Comparison of ENCODE assay signal across 24 cellular contexts in genomic region chr18:8248576-8248975, GRCh38.
DNase-seq lines count a peak whose midpoint lies in the region; ATAC-seq, FAIRE-seq and TF ChIP-seq lines count a peak whose summit lies in the region.
"Had no signal": no experiment of that assay in that cellular context is flagged by ENCODE, and none has a peak within 500 bp of the region (broad histone marks: within the 10 kb centered on the region; RNA-seq: fewer than 3 reads in every experiment).

No MANE protein-coding gene starts in this region.

- no peak overlapping the region for H2BK12ac ChIP-seq in H1 (ENCODE audit: low read depth, low read length)

- no peak for TF ChIP-seq POLR2A in H1 (IDR thresholded peaks at IDR 0.05; ENCODE audit: control extremely low read depth in 1 of 2, low read depth in 2 of 2, low read length in 2 of 2)

- peaks cover 45% of the 10 kb centered on the region for H3K4me1 Mint-ChIP-seq in GM23338
- H3K4me1 Mint-ChIP-seq: CD14-positive monocyte; CD4-positive, alpha-beta memory T cell; CD4-positive, CD25-positive, alpha-beta regulatory T cell; CD8-positive, alpha-beta memory T cell had no signal

- no peak overlapping the region for H2AK5ac ChIP-seq in H1 (ENCODE audit: low read depth, low read length)

- no peak for ATAC-seq in GM23338
- no peak for ATAC-seq in GM21619 (IDR thresholded peaks at IDR 0.05; ENCODE audit: unreplicated experiment)

- TF ChIP-seq RAD21 in H1 (IDR thresholded peaks at IDR 0.05 in 1 of 2, conservative IDR thresholded peaks at IDR 0.05 in 1 of 2; ENCODE audit: low read depth in 2 of 2, low read length in 2 of 2), result no peak
- TF ChIP-seq RAD21 in neural cell (conservative IDR thresholded peaks at IDR 0.05), result no peak

- H3K14ac ChIP-seq in H1 (ENCODE audit: insufficient read length), result no peak overlapping the region

- H4K8ac ChIP-seq in H1 (ENCODE audit: extremely low read depth, insufficient read depth, low read length), result no peak overlapping the region

- H3K4me1 ChIP-seq in GM23338 (ENCODE audit: insufficient read depth) (peaks cover 48% of the 10 kb centered on the region), H1 (replicated peaks in 1 of 4; ENCODE audit: control insufficient read depth in 3 of 4, insufficient read depth in 4 of 4, low read length in 3 of 4) (peaks cover 5 to 22% (median 13%) of the 10 kb centered on the region in 4 experiments)
- H3K4me1 ChIP-seq: BLaER1 had no signal

- no peak overlapping the region for H4K5ac ChIP-seq in H1 (ENCODE audit: insufficient read length, low read depth, low read length)

- POLR2A ChIA-PET in H1 (lab: Charles Lee; ENCODE audit: partially characterized antibody), result no interaction called here

- no peaks in the 10 kb centered on the region for H3K36me3 ChIP-seq in GM23338 (ENCODE audit: insufficient read depth)
- no peaks in the 10 kb centered on the region for H3K36me3 ChIP-seq in H1 (ENCODE audit: control insufficient read depth in 2 of 4, insufficient read depth in 4 of 4, low read length in 3 of 4)
- H3K36me3 ChIP-seq in neural cell (ENCODE audit: insufficient read depth, low read length), result no peaks in the 10 kb centered on the region
- H3K36me3 ChIP-seq: BE2C, BLaER1 had no signal

- TF ChIP-seq CTCF in GM23338 (conservative IDR thresholded peaks at IDR 0.05; ENCODE audit: low read depth in 2 of 2) (no peak), H1 (IDR thresholded peaks at IDR 0.05; ENCODE audit: control extremely low read depth in 1 of 3, insufficient read depth in 1 of 3, low read depth in 1 of 3, low read length in 3 of 3) (no peak), neural cell (IDR thresholded peaks at IDR 0.05; ENCODE audit: poor library complexity, severe bottlenecking) (no peak)

- H2AFZ ChIP-seq in GM23338 (no peak overlapping the region), H1 (ENCODE audit: low read length) (no peak overlapping the region), neural cell (ENCODE audit: low read depth, low read length) (no peak overlapping the region)

- H4K20me1 ChIP-seq in GM23338 (replicated peaks; ENCODE audit: insufficient read depth) (no peaks in the 10 kb centered on the region), H1 (replicated peaks in 1 of 2; ENCODE audit: control insufficient read depth in 1 of 2, insufficient read depth in 2 of 2, low read length in 2 of 2) (no peaks in the 10 kb centered on the region), neural cell (ENCODE audit: insufficient read depth) (no peaks in the 10 kb centered on the region)
- H4K20me1 ChIP-seq: BLaER1 had no signal

- H3K27me3 Mint-ChIP-seq in GM23338 (ENCODE audit: insufficient read depth, low read depth, poor library complexity), result peaks cover 2% of the 10 kb centered on the region
- H3K27me3 Mint-ChIP-seq: CD4-positive, alpha-beta memory T cell; CD4-positive, CD25-positive, alpha-beta regulatory T cell; CD8-positive, alpha-beta memory T cell had no signal

- 90% methylated on average over 4 of the region's 4 CpGs; no CpG with 5 or more reads in 1 of the 2 experiments for WGBS in H1 (ENCODE audit: extremely low coverage in 1 of 2, insufficient coverage in 1 of 2, insufficient read length in 1 of 2, insufficient replicate concordance in 2 of 2, low coverage in 1 of 2, low lambda C conversion rate in 2 of 2, missing lambda C conversion rate in 1 of 2), 2 experiments

- 0 out of 2 replicates have a peak overlapping the region, but pooled peaks have one; percentile 1 for H3K4me2 ChIP-seq in GM23338
- H3K4me2 ChIP-seq in H1 (ENCODE audit: insufficient read depth in 1 of 2, low read depth in 2 of 2, low read length in 2 of 2), result no peak overlapping the region
- H3K4me2 ChIP-seq in neural cell (ENCODE audit: low read length), result peak overlapping the region; percentile 17
- H3K4me2 ChIP-seq: BLaER1 had no signal

- no peak for TF ChIP-seq EP300 in H1 (IDR thresholded peaks at IDR 0.05; ENCODE audit: borderline replicate concordance in 1 of 2, low read depth in 2 of 2, low read length in 2 of 2)
- peak; percentile 98 for TF ChIP-seq EP300 in neural cell (conservative IDR thresholded peaks at IDR 0.05; ENCODE audit: poor library complexity, severe bottlenecking)

- H3K9me3 ChIP-seq in H1 (ENCODE audit: insufficient read depth in 2 of 2, low read depth in 1 of 2, low read length in 1 of 2) (no peaks in the 10 kb centered on the region), neural cell (ENCODE audit: low read length) (no peaks in the 10 kb centered on the region)
- H3K9me3 ChIP-seq: BE2C, BLaER1 had no signal

- no peak overlapping the region for H3K18ac ChIP-seq in H1 (ENCODE audit: extremely low read depth, low read length)

- H3K9me2 ChIP-seq in GM23338 (ENCODE audit: insufficient read depth), result no peaks in the 10 kb centered on the region
- no peaks in the 10 kb centered on the region for H3K9me2 ChIP-seq in neural cell (ENCODE audit: insufficient read depth, low read length)

- H3K23ac ChIP-seq in H1 (ENCODE audit: insufficient read length), result no peak overlapping the region

- H3K79me2 ChIP-seq in GM23338 (replicated peaks; ENCODE audit: insufficient read depth), result no peaks in the 10 kb centered on the region
- H3K79me2 ChIP-seq in H1 (ENCODE audit: control insufficient read depth in 1 of 2, insufficient read depth in 2 of 2, low read length in 2 of 2), result no peaks in the 10 kb centered on the region
- H3K79me2 ChIP-seq in neural cell (replicated peaks; ENCODE audit: insufficient read depth, low read length), result no peaks in the 10 kb centered on the region

- no peaks in the 10 kb centered on the region for H3K9me3 Mint-ChIP-seq in GM23338
- H3K9me3 Mint-ChIP-seq: CD4-positive, alpha-beta memory T cell; CD8-positive, alpha-beta memory T cell had no signal

- no peaks in the 10 kb centered on the region for H3K36me3 Mint-ChIP-seq in GM23338 (ENCODE audit: low read depth)
- H3K36me3 Mint-ChIP-seq: CD14-positive monocyte; CD4-positive, CD25-positive, alpha-beta regulatory T cell had no signal

- no peaks in the 10 kb centered on the region for H3F3A ChIP-seq in GM23338 (replicated peaks; ENCODE audit: low read depth)
- H3F3A ChIP-seq in neural cell (ENCODE audit: insufficient read depth, low read length, poor library complexity, severe bottlenecking), result no peaks in the 10 kb centered on the region

- H3K23me2 ChIP-seq in H1 (ENCODE audit: low read depth, low read length), result no peaks in the 10 kb centered on the region

- no peak overlapping the region for H3K4ac ChIP-seq in H1 (replicated peaks; ENCODE audit: insufficient read length, low read depth, low read length)

- no peak overlapping the region for H3K4me3 Mint-ChIP-seq in GM23338
- H3K4me3 Mint-ChIP-seq: CD14-positive monocyte; CD4-positive, alpha-beta memory T cell; CD4-positive, CD25-positive, alpha-beta regulatory T cell; CD8-positive, alpha-beta memory T cell had no signal

- no peak overlapping the region for H2BK5ac ChIP-seq in H1 (ENCODE audit: low read depth, low read length)

- no peak overlapping the region for H3K56ac ChIP-seq in H1 (replicated peaks; ENCODE audit: insufficient read length, low read depth, low read length)

- no peak overlapping the region for H2BK120ac ChIP-seq in H1 (replicated peaks; ENCODE audit: low read depth, low read length)

- no peak overlapping the region for H3K9ac ChIP-seq in H1 (replicated peaks in 1 of 4; ENCODE audit: extremely low read depth in 1 of 4, low read depth in 3 of 4, low read length in 3 of 4)
- peak overlapping the region; percentile 7 for H3K9ac ChIP-seq in neural cell (ENCODE audit: low read length)
- H3K9ac ChIP-seq: BLaER1 had no signal

- peak; percentile 19 for FAIRE-seq in H1 (lab: Jason Lieb, UNC)
- FAIRE-seq: A204.1, G401.6, GM12891, GM19239 had no signal

- DNase-seq in GM23338 (ENCODE audit: low spot score) (no peak), H1 (ENCODE audit: low read depth in 1 of 2, low spot score in 2 of 2) (no peak), DMS53 (lab: John Stamatoyannopoulos, UW) (no peak)
- no peak for DNase-seq in stimulated activated CD4-positive, alpha-beta T cell treated with anti-CD3 and anti-CD28 coated beads, Interleukin-2, amount 100 ng/mL, for 48 hours
- DNase-seq: 8988T; ACHN; BE2C; C1 segment of cervical spinal cord; CD4-positive, alpha-beta memory T cell; CD4-positive, CD25-positive, alpha-beta regulatory T cell; CD8-positive, alpha-beta memory T cell; COR-L47; DMS 273 treated with DMSO at 0.1 percent for 48 hours; DMS153; DMS79 treated with DMSO at 0.1 percent for 48 hours; GF-D8 had no signal

- no peak overlapping the region; the same call in 1 of the 2 replicates for H3K27ac Mint-ChIP-seq in GM23338
- H3K27ac Mint-ChIP-seq: CD14-positive monocyte; CD4-positive, CD25-positive, alpha-beta regulatory T cell; CD8-positive, alpha-beta memory T cell had no signal

- H3K4me3 ChIP-seq in GM23338, result no peak overlapping the region
- H3K4me3 ChIP-seq in H1 (ENCODE audit: extremely low read depth in 1 of 4, insufficient read depth in 2 of 4, low read depth in 3 of 4, low read length in 4 of 4), result no peak overlapping the region
- H3K4me3 ChIP-seq in neural cell (ENCODE audit: low read length), result peak overlapping the region; percentile 22
- H3K4me3 ChIP-seq: BLaER1 had no signal

- H3K27ac ChIP-seq in GM23338 (ENCODE audit: low read depth) (no peak overlapping the region), H1 (ENCODE audit: low read depth, low read length) (no peak overlapping the region), neural cell (ENCODE audit: low read length) (peak overlapping the region; percentile 78)
- H3K27ac ChIP-seq: BLaER1 had no signal

- CTCF ChIA-PET in H1 (lab: Charles Lee; ENCODE audit: partially characterized antibody), result interaction anchor here (1.5 to 1.7 kb wide), 2 partner anchors 11 to 164 kb away, joined by 3 to 6 read pairs; no protein-coding TSS in a partner anchor

- H2BK15ac ChIP-seq in H1 (ENCODE audit: low read length), result no peak overlapping the region

- H3K79me1 ChIP-seq in H1 (ENCODE audit: low read depth, low read length), result no peaks in the 10 kb centered on the region

- H3K27me3 ChIP-seq in GM23338 (ENCODE audit: insufficient read depth) (no peaks in the 10 kb centered on the region), H1 (replicated peaks in 1 of 4; ENCODE audit: control insufficient read depth in 3 of 4, extremely low read depth in 1 of 4, insufficient read depth in 3 of 4, low read length in 3 of 4) (no peaks in the 10 kb centered on the region), neural cell (ENCODE audit: insufficient read depth, low read depth, low read length) (no peaks in the 10 kb centered on the region)
- H3K27me3 ChIP-seq: BE2C, BLaER1 had no signal

- no peak overlapping the region for H4K91ac ChIP-seq in H1 (replicated peaks; ENCODE audit: insufficient read length, low read length)

- no peak overlapping the region for H2BK20ac ChIP-seq in H1 (ENCODE audit: low read length)

TF ChIP-seq in H1, 55 proteins besides CTCF, POLR2A, EP300 and RAD21 (continues in another document):
- TF ChIP-seq EZH2 (IDR thresholded peaks at IDR 0.05; ENCODE audit: low read depth, low read length, severe bottlenecking) (no peak), RBBP5 (IDR thresholded peaks at IDR 0.05; ENCODE audit: borderline replicate concordance, low read depth, low read length) (no peak), RFX5 (IDR thresholded peaks at IDR 0.05; ENCODE audit: borderline replicate concordance, low read depth, low read length) (no peak)

TF ChIP-seq in neural cell, 6 proteins besides CTCF, POLR2A, EP300 and RAD21 (continues in another document):
- no peak for TF ChIP-seq TAF1 (IDR thresholded peaks at IDR 0.05; ENCODE audit: low read depth)

Comparison
In these comparisons a context has a peak if more than half of its experiments do, and no peak if none do; other contexts are left out.
1. H3K4me2 ChIP-seq: peak in GM23338 (single experiment) and neural cell (single experiment); none in H1 (0 of 2).